In the genomic region with DNA sequence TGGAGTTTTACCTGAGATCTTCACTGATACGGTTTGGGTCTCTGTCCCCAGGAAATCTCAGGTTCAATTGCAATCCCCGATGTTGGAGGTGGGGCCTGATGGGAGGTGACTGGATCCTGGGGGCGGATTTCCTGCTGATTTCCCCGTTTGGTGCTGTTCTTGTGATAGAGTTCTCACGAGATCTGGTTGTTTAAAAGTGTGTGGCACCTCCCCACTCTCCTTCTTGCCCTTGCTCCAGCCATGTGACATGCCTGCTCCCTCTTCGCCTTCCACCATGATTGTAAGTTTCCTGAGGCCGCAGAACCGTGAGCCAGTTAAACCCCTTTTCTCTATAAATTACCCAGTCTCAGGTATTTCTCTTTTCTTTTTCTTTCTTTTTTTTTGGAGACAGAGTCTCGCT, we compare ENCODE assay signal across 2 cellular contexts.
TF ChIP-seq lines count a peak whose summit lies in the region.

No MANE protein-coding gene starts in this region.

TF ChIP-seq in IMR-90, 13 proteins besides CTCF, POLR2A, EP300 and RAD21 (continued from another document):
- TF ChIP-seq, protein P1, sequence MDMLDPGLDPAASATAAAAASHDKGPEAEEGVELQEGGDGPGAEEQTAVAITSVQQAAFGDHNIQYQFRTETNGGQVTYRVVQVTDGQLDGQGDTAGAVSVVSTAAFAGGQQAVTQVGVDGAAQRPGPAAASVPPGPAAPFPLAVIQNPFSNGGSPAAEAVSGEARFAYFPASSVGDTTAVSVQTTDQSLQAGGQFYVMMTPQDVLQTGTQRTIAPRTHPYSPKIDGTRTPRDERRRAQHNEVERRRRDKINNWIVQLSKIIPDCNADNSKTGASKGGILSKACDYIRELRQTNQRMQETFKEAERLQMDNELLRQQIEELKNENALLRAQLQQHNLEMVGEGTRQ (IDR thresholded peaks at IDR 0.05; ENCODE audit: low read depth, low read length) = no peak
- TF ChIP-seq CEBPB (IDR thresholded peaks at IDR 0.05; ENCODE audit: low read depth, low read length) (no peak), RCOR1 (IDR thresholded peaks at IDR 0.05; ENCODE audit: insufficient replicate concordance, low read length) (no peak), MAFK (IDR thresholded peaks at IDR 0.05; ENCODE audit: low read depth, low read length) (no peak), MXI1 (IDR thresholded peaks at IDR 0.05; ENCODE audit: borderline replicate concordance, low read depth, low read length) (no peak), MAZ (IDR thresholded peaks at IDR 0.05; ENCODE audit: borderline replicate concordance, low read depth, low read length) (no peak), NFE2L2 (IDR thresholded peaks at IDR 0.05; ENCODE audit: low read depth, low read length) (no peak), SMC3 (IDR thresholded peaks at IDR 0.05; ENCODE audit: low read depth, low read length) (no peak), BHLHE40 (IDR thresholded peaks at IDR 0.05; ENCODE audit: low read depth, low read length) (no peak), RFX5 (IDR thresholded peaks at IDR 0.05; ENCODE audit: low read depth, low read length) (no peak)
- TF ChIP-seq, protein P2, sequence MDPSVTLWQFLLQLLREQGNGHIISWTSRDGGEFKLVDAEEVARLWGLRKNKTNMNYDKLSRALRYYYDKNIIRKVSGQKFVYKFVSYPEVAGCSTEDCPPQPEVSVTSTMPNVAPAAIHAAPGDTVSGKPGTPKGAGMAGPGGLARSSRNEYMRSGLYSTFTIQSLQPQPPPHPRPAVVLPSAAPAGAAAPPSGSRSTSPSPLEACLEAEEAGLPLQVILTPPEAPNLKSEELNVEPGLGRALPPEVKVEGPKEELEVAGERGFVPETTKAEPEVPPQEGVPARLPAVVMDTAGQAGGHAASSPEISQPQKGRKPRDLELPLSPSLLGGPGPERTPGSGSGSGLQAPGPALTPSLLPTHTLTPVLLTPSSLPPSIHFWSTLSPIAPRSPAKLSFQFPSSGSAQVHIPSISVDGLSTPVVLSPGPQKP (IDR thresholded peaks at IDR 0.05; ENCODE audit: borderline replicate concordance, low read depth, low read length) = no peak
TF ChIP-seq in IMR-90: peak in this region for 0.

TF ChIP-seq in K562, 482 proteins besides CTCF, POLR2A, EP300 and RAD21 (continued from another document and continues in another):
- TF ChIP-seq, protein P3, sequence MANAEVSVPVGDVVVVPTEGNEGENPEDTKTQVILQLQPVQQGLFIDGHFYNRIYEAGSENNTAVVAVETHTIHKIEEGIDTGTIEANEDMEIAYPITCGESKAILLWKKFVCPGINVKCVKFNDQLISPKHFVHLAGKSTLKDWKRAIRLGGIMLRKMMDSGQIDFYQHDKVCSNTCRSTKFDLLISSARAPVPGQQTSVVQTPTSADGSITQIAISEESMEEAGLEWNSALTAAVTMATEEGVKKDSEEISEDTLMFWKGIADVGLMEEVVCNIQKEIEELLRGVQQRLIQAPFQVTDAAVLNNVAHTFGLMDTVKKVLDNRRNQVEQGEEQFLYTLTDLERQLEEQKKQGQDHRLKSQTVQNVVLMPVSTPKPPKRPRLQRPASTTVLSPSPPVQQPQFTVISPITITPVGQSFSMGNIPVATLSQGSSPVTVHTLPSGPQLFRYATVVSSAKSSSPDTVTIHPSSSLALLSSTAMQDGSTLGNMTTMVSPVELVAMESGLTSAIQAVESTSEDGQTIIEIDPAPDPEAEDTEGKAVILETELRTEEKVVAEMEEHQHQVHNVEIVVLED (CRISPR knock-in tag; IDR thresholded peaks at IDR 0.05) = no peak
- TF ChIP-seq, protein P4, sequence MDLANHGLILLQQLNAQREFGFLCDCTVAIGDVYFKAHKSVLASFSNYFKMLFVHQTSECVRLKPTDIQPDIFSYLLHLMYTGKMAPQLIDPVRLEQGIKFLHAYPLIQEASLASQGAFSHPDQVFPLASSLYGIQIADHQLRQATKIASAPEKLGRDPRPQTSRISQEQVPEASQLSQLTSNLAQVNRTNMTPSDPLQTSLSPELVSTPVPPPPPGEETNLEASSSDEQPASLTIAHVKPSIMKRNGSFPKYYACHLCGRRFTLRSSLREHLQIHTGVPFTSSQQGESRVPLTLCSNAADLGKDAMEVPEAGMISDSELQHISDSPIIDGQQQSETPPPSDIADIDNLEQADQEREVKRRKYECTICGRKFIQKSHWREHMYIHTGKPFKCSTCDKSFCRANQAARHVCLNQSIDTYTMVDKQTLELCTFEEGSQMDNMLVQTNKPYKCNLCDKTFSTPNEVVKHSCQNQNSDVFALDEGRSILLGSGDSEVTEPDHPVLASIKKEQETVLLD (IDR thresholded peaks at IDR 0.05) = no peak
- TF ChIP-seq, protein P5, sequence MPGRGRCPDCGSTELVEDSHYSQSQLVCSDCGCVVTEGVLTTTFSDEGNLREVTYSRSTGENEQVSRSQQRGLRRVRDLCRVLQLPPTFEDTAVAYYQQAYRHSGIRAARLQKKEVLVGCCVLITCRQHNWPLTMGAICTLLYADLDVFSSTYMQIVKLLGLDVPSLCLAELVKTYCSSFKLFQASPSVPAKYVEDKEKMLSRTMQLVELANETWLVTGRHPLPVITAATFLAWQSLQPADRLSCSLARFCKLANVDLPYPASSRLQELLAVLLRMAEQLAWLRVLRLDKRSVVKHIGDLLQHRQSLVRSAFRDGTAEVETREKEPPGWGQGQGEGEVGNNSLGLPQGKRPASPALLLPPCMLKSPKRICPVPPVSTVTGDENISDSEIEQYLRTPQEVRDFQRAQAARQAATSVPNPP (IDR thresholded peaks at IDR 0.05; ENCODE audit: borderline replicate concordance, insufficient read depth, insufficient read length) = no peak
- TF ChIP-seq EP400 (IDR thresholded peaks at IDR 0.05) (no peak), HDAC1 (IDR thresholded peaks at IDR 0.05) (no peak), RBM34 (IDR thresholded peaks at IDR 0.05; ENCODE audit: borderline replicate concordance, insufficient read depth, low read length) (no peak), KAT2B (IDR thresholded peaks at IDR 0.05; ENCODE audit: low read depth, low read length) (no peak), TRIM24 (IDR thresholded peaks at IDR 0.05) (0 out of 4 replicates have a peak, but pooled peaks of 1 of the 2 experiments have one; percentile 23), ZKSCAN3 (CRISPR knock-in tag; IDR thresholded peaks at IDR 0.05) (no peak), CBFB (CRISPR knock-in tag; IDR thresholded peaks at IDR 0.05) (no peak), RBBP5 (IDR thresholded peaks at IDR 0.05; ENCODE audit: borderline replicate concordance, insufficient read depth, low read length, poor library complexity, severe bottlenecking) (no peak), ZFP30 (CRISPR knock-in tag; IDR thresholded peaks at IDR 0.05; ENCODE audit: borderline replicate concordance) (no peak), CBX3 (IDR thresholded peaks at IDR 0.05; ENCODE audit: borderline replicate concordance in 1 of 2, low read length in 2 of 2) (no peak), ZEB2 (IDR thresholded peaks at IDR 0.05) (peak; percentile 51; the same call in 1 of the 2 replicates), SRSF3 (IDR thresholded peaks at IDR 0.05; ENCODE audit: insufficient read depth, low read length) (no peak), EWSR1 (IDR thresholded peaks at IDR 0.05; ENCODE audit: borderline replicate concordance, low read depth, partially characterized antibody) (no peak), PHF21A (IDR thresholded peaks at IDR 0.05; ENCODE audit: borderline replicate concordance, low read depth) (no peak), RBM39 (optimal IDR thresholded peaks at IDR 0.05; ENCODE audit: low read depth, low read length) (no peak), ZNF316 (IDR thresholded peaks at IDR 0.05) (peak; percentile 24; the same call in 1 of the 2 replicates), EGR1 (conservative IDR thresholded peaks at IDR 0.05) (peak; percentile 49; the same call in 1 of the 2 replicates), EZH2 (IDR thresholded peaks at IDR 0.05; ENCODE audit: borderline replicate concordance, low read depth, low read length) (no peak), POLR3G (IDR thresholded peaks at IDR 0.05; ENCODE audit: extremely low read depth, insufficient read length, insufficient replicate concordance) (no peak), SREBF2 (CRISPR knock-in tag; IDR thresholded peaks at IDR 0.05) (no peak)
- TF ChIP-seq, protein P6, sequence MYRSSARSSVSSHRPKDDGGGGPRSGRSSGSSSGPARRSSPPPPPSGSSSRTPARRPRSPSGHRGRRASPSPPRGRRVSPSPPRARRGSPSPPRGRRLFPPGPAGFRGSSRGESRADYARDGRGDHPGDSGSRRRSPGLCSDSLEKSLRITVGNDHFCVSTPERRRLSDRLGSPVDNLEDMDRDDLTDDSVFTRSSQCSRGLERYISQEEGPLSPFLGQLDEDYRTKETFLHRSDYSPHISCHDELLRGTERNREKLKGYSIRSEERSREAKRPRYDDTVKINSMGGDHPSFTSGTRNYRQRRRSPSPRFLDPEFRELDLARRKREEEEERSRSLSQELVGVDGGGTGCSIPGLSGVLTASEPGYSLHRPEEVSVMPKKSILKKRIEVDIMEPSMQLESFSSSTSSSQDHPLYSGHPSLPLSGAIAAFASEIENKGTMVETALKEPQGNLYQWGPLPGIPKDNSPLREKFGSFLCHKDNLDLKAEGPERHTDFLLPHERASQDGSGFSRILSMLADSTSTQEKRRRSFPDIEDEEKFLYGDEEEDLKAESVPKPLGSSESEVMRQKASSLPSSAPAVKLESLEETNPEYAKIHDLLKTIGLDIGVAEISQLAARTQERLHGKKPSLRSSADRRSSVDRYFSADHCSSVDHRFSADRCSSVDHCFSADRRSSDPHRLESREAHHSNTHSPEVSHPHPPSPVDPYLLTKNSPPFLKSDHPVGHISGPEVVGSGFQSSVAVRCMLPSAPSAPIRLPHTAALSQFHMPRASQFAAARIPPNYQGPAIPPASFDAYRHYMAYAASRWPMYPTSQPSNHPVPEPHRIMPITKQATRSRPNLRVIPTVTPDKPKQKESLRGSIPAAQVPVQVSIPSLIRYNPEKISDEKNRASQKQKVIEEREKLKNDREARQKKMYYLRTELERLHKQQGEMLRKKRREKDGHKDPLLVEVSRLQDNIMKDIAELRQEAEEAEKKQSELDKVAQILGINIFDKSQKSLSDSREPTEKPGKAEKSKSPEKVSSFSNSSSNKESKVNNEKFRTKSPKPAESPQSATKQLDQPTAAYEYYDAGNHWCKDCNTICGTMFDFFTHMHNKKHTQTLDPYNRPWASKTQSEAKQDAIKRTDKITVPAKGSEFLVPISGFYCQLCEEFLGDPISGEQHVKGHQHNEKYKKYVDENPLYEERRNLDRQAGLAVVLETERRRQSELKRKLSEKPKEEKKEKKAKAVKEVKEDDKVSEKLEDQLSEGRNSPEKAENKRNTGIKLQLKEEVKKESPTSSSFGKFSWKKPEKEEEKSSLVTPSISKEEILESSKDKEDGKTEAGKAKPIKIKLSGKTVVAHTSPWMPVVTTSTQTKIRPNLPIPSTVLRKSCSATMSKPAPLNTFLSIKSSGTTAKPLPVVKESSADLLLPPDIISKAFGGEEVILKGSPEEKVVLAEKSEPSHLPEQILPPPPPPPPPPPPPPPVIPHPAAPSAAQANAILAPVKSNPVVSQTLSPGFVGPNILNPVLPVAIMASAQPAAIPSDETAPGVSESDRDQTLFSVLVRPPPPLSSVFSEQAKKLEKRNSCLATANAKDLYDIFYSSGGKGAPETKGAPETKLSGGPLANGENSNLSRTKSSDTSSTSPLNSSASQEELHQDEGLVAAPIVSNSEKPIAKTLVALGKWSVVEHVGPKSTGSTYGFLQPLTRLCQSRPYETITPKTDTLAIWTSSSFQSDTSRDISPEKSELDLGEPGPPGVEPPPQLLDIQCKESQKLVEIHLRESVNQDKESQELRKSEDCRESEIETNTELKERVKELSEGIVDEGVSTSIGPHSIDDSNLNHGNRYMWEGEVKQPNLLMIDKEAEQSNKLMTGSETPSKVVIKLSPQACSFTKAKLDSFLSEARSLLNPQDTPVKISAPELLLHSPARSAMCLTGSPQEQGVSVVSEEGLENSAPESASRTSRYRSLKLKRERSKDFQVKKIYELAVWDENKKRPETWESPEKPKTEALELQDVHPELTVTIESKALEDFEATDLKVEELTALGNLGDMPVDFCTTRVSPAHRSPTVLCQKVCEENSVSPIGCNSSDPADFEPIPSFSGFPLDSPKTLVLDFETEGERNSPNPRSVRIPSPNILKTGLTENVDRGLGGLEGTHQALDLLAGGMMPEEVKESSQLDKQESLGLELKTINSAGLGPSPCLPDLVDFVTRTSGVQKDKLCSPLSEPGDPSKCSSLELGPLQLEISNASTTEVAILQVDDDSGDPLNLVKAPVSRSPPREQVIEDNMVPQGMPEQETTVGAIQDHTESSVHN (IDR thresholded peaks at IDR 0.05; ENCODE audit: borderline replicate concordance in 1 of 2, low read depth in 1 of 2) = no peak
- TF ChIP-seq, protein P7, sequence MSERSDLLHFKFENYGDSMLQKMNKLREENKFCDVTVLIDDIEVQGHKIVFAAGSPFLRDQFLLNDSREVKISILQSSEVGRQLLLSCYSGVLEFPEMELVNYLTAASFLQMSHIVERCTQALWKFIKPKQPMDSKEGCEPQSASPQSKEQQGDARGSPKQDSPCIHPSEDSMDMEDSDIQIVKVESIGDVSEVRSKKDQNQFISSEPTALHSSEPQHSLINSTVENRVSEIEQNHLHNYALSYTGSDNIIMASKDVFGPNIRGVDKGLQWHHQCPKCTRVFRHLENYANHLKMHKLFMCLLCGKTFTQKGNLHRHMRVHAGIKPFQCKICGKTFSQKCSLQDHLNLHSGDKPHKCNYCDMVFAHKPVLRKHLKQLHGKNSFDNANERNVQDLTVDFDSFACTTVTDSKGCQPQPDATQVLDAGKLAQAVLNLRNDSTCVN (CRISPR knock-in tag; IDR thresholded peaks at IDR 0.05) = no peak
